In the genomic region with DNA sequence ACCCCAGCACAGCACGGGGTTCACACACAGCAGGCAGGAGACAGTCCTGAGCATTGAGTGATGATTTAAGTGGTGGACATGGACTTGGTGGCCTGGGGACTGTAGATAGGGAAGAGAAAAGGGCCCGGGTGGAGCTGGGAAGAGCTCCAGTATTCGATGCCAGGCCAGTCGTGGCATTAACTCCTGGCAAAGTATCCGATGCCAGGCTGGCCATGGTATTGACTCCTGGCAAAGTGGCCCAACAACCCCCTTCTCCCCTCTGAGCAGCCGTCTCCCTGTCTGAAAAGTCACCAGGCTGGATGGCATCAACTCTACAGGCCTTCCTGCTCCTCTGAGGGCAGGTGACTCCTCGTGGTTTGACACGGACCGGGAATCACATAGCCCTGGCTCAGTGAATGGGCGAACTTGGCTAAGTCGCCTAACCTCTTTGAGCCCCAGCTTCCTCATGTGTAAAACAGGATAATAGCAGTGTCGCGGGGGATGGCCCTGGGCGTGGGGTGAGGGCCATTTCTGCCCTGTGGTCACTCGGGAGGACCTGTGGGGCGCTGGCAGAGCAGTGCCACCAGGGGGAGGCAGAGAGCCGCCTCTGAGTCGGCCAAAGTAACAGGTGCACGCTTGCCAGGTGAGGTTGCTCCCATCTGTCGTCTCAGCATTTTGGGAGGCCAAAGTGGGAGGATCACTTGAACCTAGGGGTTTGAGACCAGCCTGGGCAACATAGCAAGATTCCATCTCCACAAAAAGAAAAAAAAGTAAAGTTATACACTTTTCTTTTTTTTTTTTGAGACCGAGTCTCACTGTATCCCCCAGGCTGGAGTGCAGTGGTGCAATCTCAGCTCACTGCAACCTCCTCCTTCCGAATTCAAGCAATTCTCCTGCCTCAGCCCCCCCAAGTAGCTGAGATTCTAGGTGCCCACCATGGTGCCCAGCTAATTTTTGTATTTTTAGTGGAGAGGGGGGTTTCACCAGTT, we compare ENCODE assay signal across 8 cellular contexts. TPM values are rescaled to one million over a fixed set of nuclear protein-coding genes. Genes with fewer than 3 reads are reported as not detected.
A peak's percentile ranks its signal among the peaks of the same experiment; 100 is the strongest.
DNase-seq lines count a peak whose midpoint lies in the region; ATAC-seq lines count a peak whose summit lies in the region.

No MANE protein-coding gene starts in this region.

- DNase-seq in DMS153 treated with DMSO at 0.1 percent for 48 hours (lab: John Stamatoyannopoulos, UW; ENCODE audit: unreplicated experiment) (peak; percentile 29), DMS153 (lab: John Stamatoyannopoulos, UW) (no peak), NCI-H2196 treated with DMSO at 0.1 percent for 48 hours (lab: John Stamatoyannopoulos, UW; ENCODE audit: unreplicated experiment) (peak; percentile 19), dermis blood vessel endothelial cell (peak; percentile 72), medulla oblongata (ENCODE audit: extremely low spot score) (peak; percentile 54)
- DNase-seq in activated CD4-positive, alpha-beta T cell treated with anti-CD3 and anti-CD28 coated beads, Interleukin-2, amount 50 U/mL, for 48 hours, result peak; percentile 77 to 82
- DNase-seq in stimulated activated CD8-positive, alpha-beta memory T cell treated with anti-CD3 and anti-CD28 coated beads, Interleukin-2, amount 100 ng/mL, for 48 hours (ENCODE audit: low read depth in 2 of 2), result peak; percentile 51 to 59

- no peak for ATAC-seq in HG03108 (IDR thresholded peaks at IDR 0.05; ENCODE audit: unreplicated experiment)

RNA-seq across cellular contexts. Expression of gene SEC16A, which starts 5.7 kb away (rescaled TPM):
- total RNA-seq in dermis blood vessel endothelial cell, result 20.8 and 43.8 TPM in 2 replicates

RNA-seq across cellular contexts. Expression of gene INPP5E, which starts 48.9 kb away (rescaled TPM):
- total RNA-seq in dermis blood vessel endothelial cell, result 8.3 and 12.1 TPM in 2 replicates

RNA-seq across cellular contexts. Expression of gene NOTCH1, which starts 57.3 kb away (rescaled TPM):
- 157 and 319 TPM in 2 replicates for total RNA-seq in dermis blood vessel endothelial cell
